Comparison of ENCODE assay signal across 13 cellular contexts in the genomic region with DNA sequence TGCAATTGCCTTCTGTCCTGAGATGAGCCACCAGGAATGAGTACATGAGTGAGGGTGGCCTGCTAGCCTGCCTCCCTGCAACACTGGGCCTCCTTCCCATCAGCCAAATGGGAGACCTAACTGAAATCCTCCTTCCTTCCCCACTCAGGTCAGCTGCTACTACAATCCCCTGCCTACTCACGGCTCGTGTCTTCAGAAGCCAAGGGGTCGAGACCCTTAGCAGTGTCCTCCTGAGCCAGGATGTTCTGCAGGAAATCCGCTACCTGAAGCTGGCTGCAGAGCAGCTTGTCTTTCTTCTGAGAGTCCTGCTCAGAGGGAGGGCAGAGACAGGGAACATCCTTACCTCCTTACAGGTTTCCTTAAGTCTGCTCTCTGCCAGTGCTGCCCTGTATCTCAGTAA. TPM values are rescaled to one million over a fixed set of nuclear protein-coding genes. Genes with fewer than 3 reads are reported as not detected.
DNase-seq lines count a peak whose midpoint lies in the region; ATAC-seq, FAIRE-seq and TF ChIP-seq lines count a peak whose summit lies in the region.
"Had no signal": no experiment of that assay in that cellular context is flagged by ENCODE, and none has a peak within 500 bp of the region (broad histone marks: within the 10 kb centered on the region; RNA-seq: fewer than 3 reads in every experiment).

No MANE protein-coding gene starts in this region.

- in situ Hi-C loops in GM23248 (cut with MboI), result no loop called here

- TF ChIP-seq POLR2A in A549 (IDR thresholded peaks at IDR 0.05; ENCODE audit: low read length), result no peak

- H3K9me3 Mint-ChIP-seq in activated CD4-positive, alpha-beta memory T cell treated with anti-CD3 and anti-CD28 coated beads for 36 hours, result no peaks in the 10 kb centered on the region

- FAIRE-seq in A549 (lab: Jason Lieb, UNC), result no peak

- intact Hi-C loops in activated CD4-positive, alpha-beta memory T cell treated with anti-CD3 and anti-CD28 coated beads for 36 hours (cut with micrococcal nuclease), result loop anchor here (2.0 kb wide), 1 partner anchor 1909 kb away; a partner anchor contains a TSS

- no peak for DNase-seq in A549 (ENCODE audit: low read depth in 1 of 2, low spot score in 1 of 2)
- no peak for DNase-seq in GM23248
- no peak for DNase-seq in activated CD4-positive, alpha-beta memory T cell treated with anti-CD3 and anti-CD28 coated beads for 36 hours
- no peak for DNase-seq in AG08395 (ENCODE audit: low spot score)
- DNase-seq in NCI-H1436 treated with DMSO at 0.1 percent for 48 hours (lab: John Stamatoyannopoulos, UW), result no peak
- DNase-seq: dorsolateral prefrontal cortex, NCI-H1092, Peyer's patch, stomach had no signal

- H3F3A ChIP-seq in GM23248 (ENCODE audit: insufficient read depth), result 0 out of 2 replicates have a peak, but pooled peaks cover 5% of the 10 kb centered on the region

- H3K4me3 ChIP-seq in A549 (peak overlapping the region; percentile 98), GM23248 (peak overlapping the region; percentile 87), iPS-15b (ENCODE audit: low read depth, low read length) (peak overlapping the region; percentile 97)

- no peaks in the 10 kb centered on the region for H3K9me3 ChIP-seq in A549
- no peaks in the 10 kb centered on the region for H3K9me3 ChIP-seq in GM23248 (ENCODE audit: low read depth)
- H3K9me3 ChIP-seq in iPS-15b (ENCODE audit: control insufficient read depth, insufficient read depth, low read length), result no peaks in the 10 kb centered on the region
- H3K9me3 ChIP-seq: Peyer's patch, stomach had no signal

- no peaks in the 10 kb centered on the region for H3K9me2 ChIP-seq in GM23248 (ENCODE audit: insufficient read depth)

- peaks cover 3% of the 10 kb centered on the region; the same call in 1 of the 3 replicates for H3K4me1 ChIP-seq in A549
- H3K4me1 ChIP-seq in GM23248 (ENCODE audit: insufficient read depth), result 0 out of 2 replicates have a peak, but pooled peaks cover 7% of the 10 kb centered on the region
- H3K4me1 ChIP-seq in iPS-15b (ENCODE audit: control insufficient read depth, insufficient read depth, low read length), result no peaks in the 10 kb centered on the region

- no peak for TF ChIP-seq RAD21 in A549 (conservative IDR thresholded peaks at IDR 0.05 in 1 of 2, IDR thresholded peaks at IDR 0.05 in 1 of 2)

- H3K9ac ChIP-seq in GM23248 (peak overlapping the region; percentile 81; the same call in 1 of the 2 replicates), iPS-15b (ENCODE audit: low read depth, low read length) (no peak overlapping the region)

- no peak for TF ChIP-seq CTCF in A549 (IDR thresholded peaks at IDR 0.05)

- ATAC-seq in A549, result no peak
- ATAC-seq in GM18520 (IDR thresholded peaks at IDR 0.05; ENCODE audit: unreplicated experiment), result no peak
- ATAC-seq in GM18498 (IDR thresholded peaks at IDR 0.05; ENCODE audit: unreplicated experiment), result no peak
- ATAC-seq: left lobe of liver had no signal

- no peaks in the 10 kb centered on the region for H3K27me3 Mint-ChIP-seq in activated CD4-positive, alpha-beta memory T cell treated with anti-CD3 and anti-CD28 coated beads for 36 hours

- H3K36me3 ChIP-seq in GM23248 (ENCODE audit: low read depth) (no peaks in the 10 kb centered on the region), iPS-15b (ENCODE audit: control insufficient read depth, insufficient read depth, low read length) (peaks cover 18% of the 10 kb centered on the region)
- H3K36me3 ChIP-seq: Peyer's patch had no signal

- POLR2A ChIA-PET in A549 (lab: Yijun Ruan, JAX), result no interaction called here
- POLR2A ChIA-PET in activated CD4-positive, alpha-beta memory T cell treated with anti-CD3 and anti-CD28 coated beads for 36 hours (lab: Charles Lee), result interaction anchor here (1.3 kb wide), 1 partner anchor 10 kb away, joined by 4 read pairs; no protein-coding TSS in a partner anchor

- H3K27me3 ChIP-seq in GM23248 (replicated peaks; ENCODE audit: insufficient read depth), result no peaks in the 10 kb centered on the region
- no peaks in the 10 kb centered on the region for H3K27me3 ChIP-seq in iPS-15b (ENCODE audit: control insufficient read depth, insufficient read depth, low read length)
- H3K27me3 ChIP-seq: dorsolateral prefrontal cortex, Peyer's patch, stomach had no signal

- 100% methylated on average over 4 of the region's 4 CpGs for WGBS in A549 (ENCODE audit: missing lambda C conversion rate)
- 82 to 83% methylated on average over 3 to 4 of the region's 4 CpGs for WGBS in GM23248 (ENCODE audit: low coverage in 1 of 2, low lambda C conversion rate in 2 of 2, missing lambda C conversion rate in 2 of 2), 2 experiments

- CTCF ChIA-PET in A549 (lab: Yijun Ruan, JAX), result no interaction called here
- CTCF ChIA-PET in activated CD4-positive, alpha-beta memory T cell treated with anti-CD3 and anti-CD28 coated beads for 36 hours (lab: Charles Lee), result interaction anchor here (2.3 kb wide), 1 partner anchor 8 kb away, joined by 9 read pairs; no protein-coding TSS in a partner anchor

- no peak for TF ChIP-seq EP300 in A549 (IDR thresholded peaks at IDR 0.05)

- H3K36me3 Mint-ChIP-seq in activated CD4-positive, alpha-beta memory T cell treated with anti-CD3 and anti-CD28 coated beads for 36 hours, result peaks cover 35% of the 10 kb centered on the region

- H3K27ac ChIP-seq in A549 (peak overlapping the region in 1 of 2 experiments; percentile 86; a peak in 1 of 6 replicates), GM23248 (no peak overlapping the region)
- H3K27ac ChIP-seq: dorsolateral prefrontal cortex, Peyer's patch, stomach had no signal

- H3K4me2 ChIP-seq in A549 (peak overlapping the region; percentile 88), GM23248 (ENCODE audit: unreplicated experiment) (no peak overlapping the region)

- H3K27ac Mint-ChIP-seq in activated CD4-positive, alpha-beta memory T cell treated with anti-CD3 and anti-CD28 coated beads for 36 hours, result no peak overlapping the region

- peaks cover 42% of the 10 kb centered on the region for H3K4me1 Mint-ChIP-seq in activated CD4-positive, alpha-beta memory T cell treated with anti-CD3 and anti-CD28 coated beads for 36 hours (ENCODE audit: low read depth)

- H3K4me3 Mint-ChIP-seq in activated CD4-positive, alpha-beta memory T cell treated with anti-CD3 and anti-CD28 coated beads for 36 hours, result peak overlapping the region; percentile 98

- peaks cover 10% of the 10 kb centered on the region for H3K79me2 ChIP-seq in GM23248 (ENCODE audit: insufficient read depth)

- no peaks in the 10 kb centered on the region for H4K20me1 ChIP-seq in GM23248 (ENCODE audit: insufficient read depth)

- 0 out of 2 replicates have a peak overlapping the region, but pooled peaks have one; percentile 99 for H2AFZ ChIP-seq in GM23248

TF ChIP-seq in A549, 52 proteins besides CTCF, POLR2A, EP300 and RAD21:
- TF ChIP-seq MYC (IDR thresholded peaks at IDR 0.05; ENCODE audit: borderline replicate concordance, low read length) (no peak), KDM5A (IDR thresholded peaks at IDR 0.05) (no peak), HOXB5 (CRISPR knock-in tag; IDR thresholded peaks at IDR 0.05) (no peak), HOXB13 (CRISPR knock-in tag; IDR thresholded peaks at IDR 0.05; ENCODE audit: low read depth) (no peak), SMC3 (IDR thresholded peaks at IDR 0.05) (no peak), RARB (CRISPR knock-in tag; IDR thresholded peaks at IDR 0.05) (no peak), HDAC2 (IDR thresholded peaks at IDR 0.05) (no peak), FOSB (CRISPR knock-in tag; IDR thresholded peaks at IDR 0.05) (no peak), GATA3 (IDR thresholded peaks at IDR 0.05; ENCODE audit: borderline replicate concordance) (no peak), SREBF2 (IDR thresholded peaks at IDR 0.05) (no peak), HEYL (CRISPR knock-in tag; IDR thresholded peaks at IDR 0.05) (no peak), TFCP2L1 (CRISPR knock-in tag; IDR thresholded peaks at IDR 0.05) (no peak), CBX2 (IDR thresholded peaks at IDR 0.05; ENCODE audit: borderline replicate concordance, low read depth) (no peak), JUN (IDR thresholded peaks at IDR 0.05) (no peak), JUNB (IDR thresholded peaks at IDR 0.05) (no peak), RFX5 (IDR thresholded peaks at IDR 0.05) (no peak), PHF8 (IDR thresholded peaks at IDR 0.05; ENCODE audit: borderline replicate concordance, low read depth) (no peak)
- TF ChIP-seq, protein P1, sequence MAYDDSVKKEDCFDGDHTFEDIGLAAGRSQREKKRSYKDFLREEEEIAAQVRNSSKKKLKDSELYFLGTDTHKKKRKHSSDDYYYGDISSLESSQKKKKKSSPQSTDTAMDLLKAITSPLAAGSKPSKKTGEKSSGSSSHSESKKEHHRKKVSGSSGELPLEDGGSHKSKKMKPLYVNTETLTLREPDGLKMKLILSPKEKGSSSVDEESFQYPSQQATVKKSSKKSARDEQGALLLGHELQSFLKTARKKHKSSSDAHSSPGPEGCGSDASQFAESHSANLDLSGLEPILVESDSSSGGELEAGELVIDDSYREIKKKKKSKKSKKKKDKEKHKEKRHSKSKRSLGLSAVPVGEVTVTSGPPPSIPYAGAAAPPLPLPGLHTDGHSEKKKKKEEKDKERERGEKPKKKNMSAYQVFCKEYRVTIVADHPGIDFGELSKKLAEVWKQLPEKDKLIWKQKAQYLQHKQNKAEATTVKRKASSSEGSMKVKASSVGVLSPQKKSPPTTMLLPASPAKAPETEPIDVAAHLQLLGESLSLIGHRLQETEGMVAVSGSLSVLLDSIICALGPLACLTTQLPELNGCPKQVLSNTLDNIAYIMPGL (CRISPR knock-in tag; IDR thresholded peaks at IDR 0.05; ENCODE audit: borderline replicate concordance), result no peak

RNA-seq across cellular contexts. Expression of a gene that starts 1.2 kb away (rescaled TPM):
- polyA plus RNA-seq in A549 (2011; rRNA removed), result 76.7 and 78.8 TPM in 2 replicates
- polyA plus RNA-seq in A549 (2012; cell fraction: cytosol; rRNA removed), result 126 and 148 TPM in 2 replicates
- 78.8 and 94.7 TPM in 2 replicates for polyA plus RNA-seq in A549 (2012; cell fraction: nucleus; rRNA removed)
- 105 to 123 TPM (median 116 TPM) in 3 replicates for polyA plus RNA-seq in A549 (2017; fragmentation: RNase III; extraction: RNeasy Plus Mini Kit Qiagen cat#74134 plus additional on column Dnase treatment)
- polyA minus RNA-seq in A549 (2011; rRNA and poly(A)+ RNA removed), result 35.2 and 35.9 TPM in 2 replicates
- 20.9 and 26.7 TPM in 2 replicates for total RNA-seq in GM23248 (2014; rRNA removed; shearing (Covaris generic))
- polyA plus RNA-seq in GM23248 (2016; fragmentation: Nextera tagmentation; extraction: Ambion mirVana), result 32.2 and 34.8 TPM in 2 replicates
- 10 to 100 TPM; 69.2 to 72.7 TPM for total RNA-seq in activated CD4-positive, alpha-beta memory T cell treated with anti-CD3 and anti-CD28 coated beads for 36 hours
